In genomic region chr10:6297951-6298381, GRCh38 we compare ENCODE assay signal across 1 cellular context.
TF ChIP-seq lines count a peak whose summit lies in the region.

No MANE protein-coding gene starts in this region.

TF ChIP-seq in HepG2, 621 proteins besides CTCF, POLR2A, EP300 and RAD21 (continued from another document):
- TF ChIP-seq KIAA2018 (CRISPR knock-in tag; IDR thresholded peaks at IDR 0.05; ENCODE audit: borderline replicate concordance) (no peak), ZNF33A (CRISPR knock-in tag; IDR thresholded peaks at IDR 0.05; ENCODE audit: borderline replicate concordance) (no peak), HNF1A (IDR thresholded peaks at IDR 0.05; ENCODE audit: low read depth) (no peak), HNF1A (CRISPR knock-in tag; IDR thresholded peaks at IDR 0.05; ENCODE audit: borderline replicate concordance) (no peak), ZNF761 (CRISPR knock-in tag; conservative IDR thresholded peaks at IDR 0.05) (no peak), NFATC3 (CRISPR knock-in tag; IDR thresholded peaks at IDR 0.05) (no peak)
